In the genomic region with DNA sequence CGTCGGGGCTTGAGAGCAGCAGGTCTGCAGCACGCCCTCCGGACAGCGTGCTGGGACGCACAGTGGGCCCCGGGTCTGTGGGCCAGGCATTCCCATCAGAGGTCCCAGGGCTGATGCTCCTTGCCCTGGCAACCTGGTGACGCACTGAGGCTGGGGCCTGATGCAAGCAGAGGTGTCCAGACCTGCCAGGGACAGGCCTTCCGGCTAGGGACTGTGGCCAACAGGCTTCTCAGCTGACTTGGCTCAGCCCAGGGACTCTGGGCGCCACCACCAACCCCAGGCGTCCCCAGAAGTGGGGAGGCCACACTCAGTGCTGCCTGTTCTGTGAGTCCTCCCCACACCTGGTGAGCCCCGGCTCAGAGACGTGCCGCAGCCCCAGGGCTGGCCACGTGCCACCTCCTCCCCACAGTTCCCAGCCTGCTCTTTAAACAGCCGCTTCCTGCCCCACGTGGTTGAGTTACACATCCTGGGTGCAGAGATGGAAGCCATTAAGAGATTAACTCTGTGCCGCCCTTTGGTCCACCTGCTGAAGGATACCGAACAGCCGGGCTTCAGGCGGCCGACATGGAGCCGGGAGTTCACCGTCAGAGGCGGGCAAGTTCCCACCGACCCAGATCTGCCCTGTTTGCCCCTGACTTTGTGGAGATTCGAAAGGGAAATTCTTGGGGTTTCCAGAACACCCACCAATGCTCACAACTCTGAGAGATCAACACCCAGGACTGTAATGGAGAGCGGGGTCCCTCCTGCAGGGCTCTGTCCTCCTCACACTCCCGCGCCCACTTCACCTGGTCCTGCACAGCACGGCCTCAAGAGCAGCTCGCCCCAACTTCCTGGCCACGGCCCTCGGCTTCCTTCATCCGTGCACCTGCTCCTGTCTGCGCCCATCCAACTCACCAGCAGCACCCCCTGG, we compare ENCODE assay signal across 10 cellular contexts. TPM values are rescaled to one million over a fixed set of nuclear protein-coding genes. Genes with fewer than 3 reads are reported as not detected.
A peak's percentile ranks its signal among the peaks of the same experiment; 100 is the strongest.
DNase-seq lines count a peak whose midpoint lies in the region; ATAC-seq and TF ChIP-seq lines count a peak whose summit lies in the region.
"Had no signal": no experiment of that assay in that cellular context is flagged by ENCODE, and none has a peak within 500 bp of the region (broad histone marks: within the 10 kb centered on the region; RNA-seq: fewer than 3 reads in every experiment).

No MANE protein-coding gene starts in this region.

- CTCF ChIA-PET in Calu3 (lab: Charles Lee), result no interaction called here

- BruUV-seq in Calu3 (replicated peaks; lab: Mats Ljungman, UMichigan), result no TSS peak

- H3K4me3 Mint-ChIP-seq in Calu3 (ENCODE audit: low read depth, unreplicated experiment) (peak overlapping the region; percentile 31), osteocyte (ENCODE audit: unreplicated experiment) (no peak overlapping the region)

- intact Hi-C loops in Calu3 (cut with micrococcal nuclease; ENCODE audit: unreplicated experiment), result no loop called here

- DNase-seq in Calu3, result peak; percentile 15
- peak; percentile 16 for DNase-seq in T-helper 9 cell
- peak; percentile 72 for DNase-seq in coronary artery (ENCODE audit: low spot score)
- peak; percentile 79 for DNase-seq in osteocyte (ENCODE audit: extremely low spot score, unreplicated experiment)
- no peak for DNase-seq in NCI-H1436 treated with DMSO at 0.1 percent for 48 hours (lab: John Stamatoyannopoulos, UW)
- no peak for DNase-seq in NOMO-1 treated with dmso at 0.1 percent for 144 hours (lab: John Stamatoyannopoulos, UW; ENCODE audit: unreplicated experiment)

- H3K4me3 ChIP-seq in coronary artery, result no peak overlapping the region
- H3K4me3 ChIP-seq: SJCRH30 had no signal

- H3K27me3 Mint-ChIP-seq in Calu3 (ENCODE audit: unreplicated experiment) (no peaks in the 10 kb centered on the region), osteocyte (ENCODE audit: unreplicated experiment) (no peaks in the 10 kb centered on the region)

- H3K27ac Mint-ChIP-seq in Calu3 (ENCODE audit: unreplicated experiment) (peak overlapping the region; percentile 72), osteocyte (ENCODE audit: unreplicated experiment) (no peak overlapping the region)

- H3K9me3 Mint-ChIP-seq in Calu3 (ENCODE audit: low read depth, unreplicated experiment) (no peaks in the 10 kb centered on the region), osteocyte (ENCODE audit: unreplicated experiment) (no peaks in the 10 kb centered on the region)

- H3K27ac ChIP-seq in coronary artery, result peak overlapping the region; percentile 22 to 27
- H3K27ac ChIP-seq: SJCRH30 had no signal

- no peak for ATAC-seq in GM18517 (IDR thresholded peaks at IDR 0.05; ENCODE audit: unreplicated experiment)
- no peak for ATAC-seq in GM18502 (IDR thresholded peaks at IDR 0.05; ENCODE audit: poor library complexity, unreplicated experiment)

- H3K36me3 Mint-ChIP-seq in Calu3 (ENCODE audit: insufficient read depth, unreplicated experiment), result peaks cover 100% of the 10 kb centered on the region
- H3K36me3 Mint-ChIP-seq in osteocyte (ENCODE audit: unreplicated experiment), result peaks cover 21% of the 10 kb centered on the region

- H3K4me1 Mint-ChIP-seq in Calu3 (ENCODE audit: low read depth, unreplicated experiment) (peaks cover 73% of the 10 kb centered on the region), osteocyte (ENCODE audit: unreplicated experiment) (peaks cover 1% of the 10 kb centered on the region)

- no peak for TF ChIP-seq CTCF in Calu3 (IDR thresholded peaks at IDR 0.05; ENCODE audit: unreplicated experiment)
- no peak for TF ChIP-seq CTCF in coronary artery (IDR thresholded peaks at IDR 0.05)
- no peak for TF ChIP-seq CTCF in osteocyte (IDR thresholded peaks at IDR 0.05)

RNA-seq across cellular contexts. Expression of a gene that starts 37.6 kb away (rescaled TPM):
- total RNA-seq in Calu3 (2022) (2.9 and 12.5 TPM in 2 replicates), osteocyte (not detected in 2 replicates)
- total RNA-seq: glomerular endothelial cell had no signal

RNA-seq across cellular contexts. Expression of a gene that starts 52.0 kb away (rescaled TPM):
- total RNA-seq in Calu3 (2022) (732 and 1,302 TPM in 2 replicates), osteocyte (24.1 and 28.2 TPM in 2 replicates)

Comparison
In these comparisons a context has a peak if more than half of its experiments do, and no peak if none do; other contexts are left out.
1. DNase-seq: peak in Calu3 (single experiment), T-helper 9 cell (single experiment), coronary artery (single experiment) and osteocyte (single experiment); none in NCI-H1436 treated with DMSO at 0.1 percent for 48 hours (single experiment) and NOMO-1 treated with dmso at 0.1 percent for 144 hours (single experiment).
2. RNA of a gene that starts 52.0 kb away (total RNA-seq): 732 to 1,302 TPM in Calu3; 24.1 to 28.2 TPM in osteocyte; every median in the first group is over 10 times any median in the second.